Comparison of ENCODE assay signal across 1 cellular context in the genomic region with DNA sequence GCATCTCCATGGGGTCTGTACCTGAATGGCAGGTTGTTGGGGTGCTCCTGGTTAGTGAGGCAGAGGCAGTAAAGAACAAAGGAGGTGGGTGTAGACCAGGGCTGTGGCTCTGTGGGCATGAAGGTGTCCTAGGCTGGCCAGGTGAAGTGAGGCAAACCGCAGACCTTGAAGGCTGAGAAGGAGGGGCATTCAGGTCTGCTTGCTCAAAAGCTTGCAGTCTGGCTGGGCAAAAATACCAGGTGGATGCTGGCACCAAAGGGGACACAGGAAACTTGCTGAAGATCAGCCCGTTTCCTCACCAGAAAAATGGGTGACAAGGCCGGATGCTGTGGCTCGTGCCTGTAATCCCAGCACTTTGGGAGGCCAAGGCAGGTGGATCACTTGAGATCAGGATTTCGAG.
A peak's percentile ranks its signal among the peaks of the same experiment; 100 is the strongest.
TF ChIP-seq lines count a peak whose summit lies in the region.

No MANE protein-coding gene starts in this region.

TF ChIP-seq in HepG2, 621 proteins besides CTCF, POLR2A, EP300 and RAD21:
- TF ChIP-seq, protein P1, sequence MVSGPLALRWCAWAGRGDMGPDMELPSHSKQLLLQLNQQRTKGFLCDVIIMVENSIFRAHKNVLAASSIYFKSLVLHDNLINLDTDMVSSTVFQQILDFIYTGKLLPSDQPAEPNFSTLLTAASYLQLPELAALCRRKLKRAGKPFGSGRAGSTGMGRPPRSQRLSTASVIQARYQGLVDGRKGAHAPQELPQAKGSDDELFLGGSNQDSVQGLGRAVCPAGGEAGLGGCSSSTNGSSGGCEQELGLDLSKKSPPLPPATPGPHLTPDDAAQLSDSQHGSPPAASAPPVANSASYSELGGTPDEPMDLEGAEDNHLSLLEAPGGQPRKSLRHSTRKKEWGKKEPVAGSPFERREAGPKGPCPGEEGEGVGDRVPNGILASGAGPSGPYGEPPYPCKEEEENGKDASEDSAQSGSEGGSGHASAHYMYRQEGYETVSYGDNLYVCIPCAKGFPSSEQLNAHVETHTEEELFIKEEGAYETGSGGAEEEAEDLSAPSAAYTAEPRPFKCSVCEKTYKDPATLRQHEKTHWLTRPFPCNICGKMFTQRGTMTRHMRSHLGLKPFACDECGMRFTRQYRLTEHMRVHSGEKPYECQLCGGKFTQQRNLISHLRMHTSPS (CRISPR knock-in tag; IDR thresholded peaks at IDR 0.05; ENCODE audit: low read depth), result 0 out of 2 replicates have a peak, but pooled peaks have one; percentile 22
- TF ChIP-seq SALL1 (CRISPR knock-in tag; IDR thresholded peaks at IDR 0.05), result no peak
